27 cellular contexts compared by ENCODE assay signal in genomic region chr2:98367721-98368120, GRCh38. TPM values are rescaled to one million over a fixed set of nuclear protein-coding genes. Genes with fewer than 3 reads are reported as not detected.
"Had no signal": no experiment of that assay in that cellular context is flagged by ENCODE, and none has a peak within 500 bp of the region (broad histone marks: within the 10 kb centered on the region; RNA-seq: fewer than 3 reads in every experiment).

No MANE protein-coding gene starts in this region.

- H3K9me3 ChIP-seq: SJSA1 had no signal

- H3K4me2 ChIP-seq: KMS-11 had no signal

- H3K9ac ChIP-seq: KMS-11 had no signal

- H3K4me1 ChIP-seq: SJSA1 had no signal

- H3K27ac ChIP-seq: HL-60, KMS-11, SJSA1, SK-N-MC had no signal

- ATAC-seq: K562, Panc1, PC-3 had no signal

- H3K4me3 ChIP-seq: K562, SJSA1, SK-N-MC had no signal

- FAIRE-seq: HTR-8/SVneo, K562 had no signal

- DNase-seq: Kasumi-1, MM.1S, NCI-H1092 treated with DMSO at 0.1 percent for 48 hours, NCI-H1436, NCI-H187, NCI-H2029, NCI-H2081 treated with DMSO at 0.1 percent for 48 hours, NCI-H2171, NCI-H226, NCI-H446, NCI-H510A, NCI-H524 treated with DMSO at 0.1 percent for 48 hours, NCI-H69, NCI-H774, PC-3, Right ventricle myocardium superior, SIG-M5 had no signal

- H3K36me3 ChIP-seq: SJSA1 had no signal

- H3K27ac Mint-ChIP-seq: IgD-negative memory B cell had no signal

- H3K4me1 Mint-ChIP-seq: IgD-negative memory B cell had no signal

RNA-seq across cellular contexts. Expression of gene CNGA3, which starts 21.5 kb away (rescaled TPM):
- total RNA-seq: K562, M059J, PC-3, Right ventricle myocardium superior, RPMI7951, SJSA1 had no signal
